In genomic region chr9:110323831-110324230, GRCh38 we compare ENCODE assay signal across 35 cellular contexts. TPM values are rescaled to one million over a fixed set of nuclear protein-coding genes. Genes with fewer than 3 reads are reported as not detected.
"Had no signal": no experiment of that assay in that cellular context is flagged by ENCODE, and none has a peak within 500 bp of the region (broad histone marks: within the 10 kb centered on the region; RNA-seq: fewer than 3 reads in every experiment).

No MANE protein-coding gene starts in this region.

- H3K27me3 ChIP-seq: ascending aorta, breast epithelium, cardiac muscle cell, colonic mucosa, esophagus squamous epithelium, gastroesophageal sphincter had no signal

- ATAC-seq: activated CD4-positive, CD25-positive, alpha-beta regulatory T cell treated with anti-CD3 and anti-CD28 coated beads, Interleukin-2, amount 50 U/mL, for 24 hours; activated CD8-positive, alpha-beta T cell treated with anti-CD3 and anti-CD28 coated beads for 36 hours; activated naive CD4-positive, alpha-beta T cell treated with anti-CD3 and anti-CD28 coated beads, Interleukin-2, amount 50 U/mL, for 72 hours; activated T-cell treated with anti-CD3 and anti-CD28 coated beads, Interleukin-2, amount 50 U/mL, for 4 hours; activated T-helper 17 cell treated with anti-CD3 and anti-CD28 coated beads, Interleukin-2, amount 50 U/mL, for 72 hours; gastroesophageal sphincter; heart right ventricle; T-helper 17 cell had no signal

- H3K4me1 ChIP-seq: ascending aorta, breast epithelium, colonic mucosa, gastroesophageal sphincter had no signal

- H3K27ac ChIP-seq: ascending aorta, breast epithelium, cardiac muscle cell, colonic mucosa, epithelial cell of prostate, esophagus squamous epithelium, gastroesophageal sphincter, heart right ventricle, WERI-Rb-1 had no signal

- DNase-seq: activated B cell treated with CpG ODN at 0.5 μM for 24 hours; activated CD4-positive, alpha-beta T cell treated with anti-CD3 and anti-CD28 coated beads for 48 hours; activated CD4-positive, alpha-beta T cell treated with anti-CD3 and anti-CD28 coated beads, Interleukin-2, amount 50 U/mL, for 1 hour; activated CD4-positive, alpha-beta T cell treated with anti-CD3 and anti-CD28 coated beads, Interleukin-2, amount 50 U/mL, for 48 hours; activated CD8-positive, alpha-beta memory T cell treated with anti-CD3 and anti-CD28 coated beads for 24 hours; activated CD8-positive, alpha-beta T cell treated with anti-CD3 and anti-CD28 coated beads for 36 hours; activated effector memory CD4-positive, alpha-beta T cell treated with Interleukin-2 at 50 U/mL for 16 hours; activated gamma-delta T cell treated with Interleukin-2 at 50 U/mL for 16 hours; activated naive CD4-positive, alpha-beta T cell treated with anti-CD3 and anti-CD28 coated beads for 36 hours; activated naive CD8-positive, alpha-beta T cell treated with anti-CD3 and anti-CD28 coated beads, Interleukin-2, amount 10 ng/mL, durations not matched to agents 7 days and 5 days; activated T-cell treated with anti-CD3 and anti-CD28 coated beads, Interleukin-2, amount 50 U/mL, for 4 hours; central memory CD4-positive, alpha-beta T cell; cerebellar nuclear complex; colonic mucosa; effector CD8-positive, alpha-beta T cell; esophagus squamous epithelium; foreskin melanocyte; heart right ventricle; T-helper 1 cell; T-helper 17 cell; T1000; WERI-Rb-1 had no signal

- FAIRE-seq: endometrium, endothelial cell of umbilical vein had no signal

RNA-seq across cellular contexts. Expression of gene TXNDC8, which starts 13.8 kb away (rescaled TPM):
- total RNA-seq: activated B cell treated with CpG ODN at 0.5 μM for 24 hours; activated CD8-positive, alpha-beta T cell treated with anti-CD3 and anti-CD28 coated beads for 36 hours; activated naive CD4-positive, alpha-beta T cell treated with anti-CD3 and anti-CD28 coated beads for 36 hours; activated naive CD4-positive, alpha-beta T cell treated with anti-CD3 and anti-CD28 coated beads, Interleukin-2, amount 50 U/mL, for 72 hours; activated naive CD8-positive, alpha-beta T cell treated with anti-CD3 and anti-CD28 coated beads, Interleukin-2, amount 10 ng/mL, durations not matched to agents 7 days and 5 days; activated T-cell treated with anti-CD3 and anti-CD28 coated beads, Interleukin-2, amount 50 U/mL, for 4 hours; activated T-helper 17 cell treated with anti-CD3 and anti-CD28 coated beads, Interleukin-2, amount 50 U/mL, for 72 hours; ascending aorta; breast epithelium; cardiac muscle cell; colonic mucosa; dermis microvascular lymphatic vessel endothelial cell; endothelial cell of umbilical vein; esophagus squamous epithelium; gastroesophageal sphincter; glomerular endothelial cell; heart right ventricle; T-helper 17 cell had no signal
- polyA plus RNA-seq: cardiac muscle cell, endothelial cell of umbilical vein, esophagus, heart right ventricle had no signal
